ENCODE assay signal across 14 cellular contexts in the genomic region with DNA sequence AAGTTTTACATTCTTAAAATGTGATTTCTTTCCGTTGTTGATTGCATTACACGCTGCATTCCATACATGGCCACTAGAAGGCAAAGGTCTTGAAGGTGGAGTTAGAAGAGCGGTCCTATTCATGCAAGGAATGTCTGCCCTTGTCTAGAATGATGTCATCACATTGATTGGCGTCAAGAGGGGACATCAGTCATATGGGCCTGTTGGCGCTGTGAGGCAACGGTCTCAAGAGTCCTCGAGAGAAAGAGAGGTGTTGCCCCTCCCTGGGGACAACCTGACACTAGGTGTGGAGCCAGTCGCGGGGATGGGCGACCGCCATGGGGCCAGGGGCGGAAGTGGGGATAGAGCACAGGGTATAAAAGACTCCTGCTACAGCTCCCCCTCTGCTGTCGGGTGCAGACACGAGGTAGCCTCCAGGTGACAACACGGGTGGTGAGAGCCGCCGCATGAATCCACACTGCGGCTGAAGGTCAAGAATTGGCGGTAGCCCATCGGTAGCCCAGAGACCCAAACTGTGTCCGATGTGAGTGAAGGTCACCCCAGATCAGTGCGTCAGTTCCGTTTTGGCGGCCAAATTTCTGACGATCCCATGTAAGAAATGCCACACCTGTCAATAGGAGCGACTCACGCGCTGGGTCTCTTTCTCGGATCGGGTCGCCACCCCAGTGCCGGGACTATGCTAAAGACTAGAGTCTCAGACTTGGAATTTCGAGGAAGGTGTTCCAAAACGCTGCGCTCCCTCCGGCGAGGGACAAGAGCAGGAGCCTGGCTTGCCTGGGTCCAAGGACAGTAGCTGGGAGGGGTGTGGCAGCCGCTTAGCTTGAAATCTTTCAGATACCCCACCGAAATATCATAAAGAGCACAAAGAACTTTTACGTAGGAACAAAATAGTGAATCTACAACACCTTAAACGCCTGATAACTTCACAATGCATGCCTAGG.
DNase-seq lines count a peak whose midpoint lies in the region; ATAC-seq, FAIRE-seq and TF ChIP-seq lines count a peak whose summit lies in the region.
"Had no signal": no experiment of that assay in that cellular context is flagged by ENCODE, and none has a peak within 500 bp of the region (broad histone marks: within the 10 kb centered on the region; RNA-seq: fewer than 3 reads in every experiment).

No MANE protein-coding gene starts in this region.

- H3K9me3 ChIP-seq in HepG2 (ENCODE audit: low read length) (no peaks in the 10 kb centered on the region), right lobe of liver (no peaks in the 10 kb centered on the region), iPS DF 6.9 (ENCODE audit: control insufficient read depth, insufficient read depth, low read length) (no peaks in the 10 kb centered on the region)
- H3K9me3 ChIP-seq: ovary had no signal

- ATAC-seq in HepG2: peak; percentile 80
- no peak for ATAC-seq in right lobe of liver
- ATAC-seq in SK-N-SH treated with all-trans-retinoic acid at 6 μM for 48 hours: no peak
- no peak for ATAC-seq in HG02623 (IDR thresholded peaks at IDR 0.05; ENCODE audit: unreplicated experiment)
- ATAC-seq in HG02678 (IDR thresholded peaks at IDR 0.05; ENCODE audit: unreplicated experiment): no peak
- ATAC-seq: left ventricle myocardium superior had no signal

- no peaks in the 10 kb centered on the region for H3K36me3 Mint-ChIP-seq in T-helper 1 cell treated with Interleukin-12 subunit alpha and Interleukin-12 subunit beta and Interleukin-4 antibody, amounts not matched to agents 30 μg/mL and 1 μg/mL, for 36 hours (ENCODE audit: low read depth)

- no peaks in the 10 kb centered on the region for H3K36me3 ChIP-seq in HepG2 (replicated peaks in 1 of 2; ENCODE audit: control insufficient read depth in 1 of 2, insufficient read depth in 2 of 2, low read length in 2 of 2)
- no peaks in the 10 kb centered on the region for H3K36me3 ChIP-seq in right lobe of liver
- H3K36me3 ChIP-seq in iPS DF 6.9 (ENCODE audit: control insufficient read depth, insufficient read depth, low read length): no peaks in the 10 kb centered on the region
- H3K36me3 ChIP-seq: BLaER1, ovary had no signal

- H3K9me3 Mint-ChIP-seq in T-helper 1 cell treated with Interleukin-12 subunit alpha and Interleukin-12 subunit beta and Interleukin-4 antibody, amounts not matched to agents 30 μg/mL and 1 μg/mL, for 36 hours: peaks cover 10% of the 10 kb centered on the region

- H3K4me1 ChIP-seq in HepG2 (ENCODE audit: insufficient read depth, low read length) (peaks cover 14% of the 10 kb centered on the region), right lobe of liver (no peaks in the 10 kb centered on the region), iPS DF 6.9 (ENCODE audit: control insufficient read depth, insufficient read depth, low read length) (no peaks in the 10 kb centered on the region)
- H3K4me1 ChIP-seq: BLaER1 had no signal

- FAIRE-seq in HepG2 (lab: Jason Lieb, UNC): peak; percentile 34

- no peaks in the 10 kb centered on the region for H3K79me2 ChIP-seq in HepG2 (ENCODE audit: insufficient read depth, low read length)

- peak overlapping the region; percentile 29 for H3K27ac Mint-ChIP-seq in T-helper 1 cell treated with Interleukin-12 subunit alpha and Interleukin-12 subunit beta and Interleukin-4 antibody, amounts not matched to agents 30 μg/mL and 1 μg/mL, for 36 hours

- H3K4me2 ChIP-seq in HepG2 (ENCODE audit: low read depth, low read length): peak overlapping the region; percentile 58
- H3K4me2 ChIP-seq: BLaER1 had no signal

- DNase-seq in HepG2 (ENCODE audit: low spot score) (peak; percentile 62), right lobe of liver (no peak), iPS DF 6.9 (ENCODE audit: low read depth, low spot score) (no peak), NCI-H1930 (lab: John Stamatoyannopoulos, UW) (no peak)
- DNase-seq: activated CD4-positive, alpha-beta T cell treated with anti-CD3 and anti-CD28 coated beads, Interleukin-2, amount 50 U/mL, for 48 hours; amygdala; left ventricle myocardium superior; NCI-H524 treated with DMSO at 0.1 percent for 48 hours; ovary had no signal

- WGBS in HepG2 (ENCODE audit: low lambda C conversion rate): 38% methylated on average over 40 of the region's 41 CpGs
- 3% methylated on average over 25 of the region's 41 CpGs for WGBS in right lobe of liver (ENCODE audit: insufficient coverage, low coverage, low lambda C conversion rate, missing lambda C conversion rate)
- WGBS in iPS DF 6.9 (ENCODE audit: insufficient coverage, insufficient read length): no CpG with 5 or more reads among the region's 41 CpGs

- H3K27ac ChIP-seq in HepG2 (ENCODE audit: extremely low read length, insufficient read depth, low read length) (no peak overlapping the region), right lobe of liver (no peak overlapping the region), iPS DF 6.9 (ENCODE audit: low read length) (no peak overlapping the region)
- H3K27ac ChIP-seq: BLaER1, ovary had no signal

- H3K4me3 ChIP-seq in HepG2 (replicated peaks in 1 of 3; ENCODE audit: insufficient read depth in 1 of 3, low read depth in 2 of 3, low read length in 3 of 3): peak overlapping the region in 1 of 3 experiments; percentile 26; a peak in 2 of 6 replicates
- H3K4me3 ChIP-seq in right lobe of liver: no peak overlapping the region
- H3K4me3 ChIP-seq in iPS DF 6.9 (ENCODE audit: low read length): peak overlapping the region; percentile 52; the same call in 1 of the 2 replicates
- H3K4me3 ChIP-seq: BLaER1, ovary had no signal

- intact Hi-C loops in HepG2 (cut with micrococcal nuclease; ENCODE audit: unreplicated experiment): no loop called here
- intact Hi-C loops in right lobe of liver (cut with DNase I): no loop called here

- H3K4me3 Mint-ChIP-seq in T-helper 1 cell treated with Interleukin-12 subunit alpha and Interleukin-12 subunit beta and Interleukin-4 antibody, amounts not matched to agents 30 μg/mL and 1 μg/mL, for 36 hours: peak overlapping the region; percentile 15

- POLR2A ChIA-PET in HepG2 (lab: Yijun Ruan, JAX): no interaction called here

- TF ChIP-seq CTCF in HepG2 (CRISPR knock-in tag; IDR thresholded peaks at IDR 0.05) (peak; percentile 26; the same call in 1 of the 2 replicates), right lobe of liver (IDR thresholded peaks at IDR 0.05) (no peak)

- TF ChIP-seq EP300 in HepG2 (IDR thresholded peaks at IDR 0.05; ENCODE audit: low read depth in 2 of 2, low read length in 2 of 2) (no peak), HepG2 (CRISPR knock-in tag; IDR thresholded peaks at IDR 0.05; ENCODE audit: borderline replicate concordance) (no peak)

- in situ Hi-C loops in HepG2 (cut with HindIII; ENCODE audit: extremely low pct_ligation_motif_present, low pct_unique_long_range_greater_than_20kb): no loop called here

- TF ChIP-seq POLR2A in HepG2 (IDR thresholded peaks at IDR 0.05; ENCODE audit: insufficient read depth in 1 of 2, low read depth in 2 of 2, low read length in 2 of 2) (no peak), right lobe of liver (IDR thresholded peaks at IDR 0.05) (no peak)

- peaks cover 2 to 25% of the 10 kb centered on the region in 2 experiments; a peak in 2 of 5 replicates for H3K27me3 ChIP-seq in HepG2 (ENCODE audit: control insufficient read depth in 1 of 2, insufficient read depth in 2 of 2, low read length in 2 of 2)
- peaks cover 3 to 42% of the 10 kb centered on the region in 2 donors for H3K27me3 ChIP-seq in right lobe of liver
- H3K27me3 ChIP-seq in iPS DF 6.9 (ENCODE audit: control insufficient read depth, insufficient read depth, low read length): no peaks in the 10 kb centered on the region
- H3K27me3 ChIP-seq: BLaER1, ovary had no signal

- H3K27me3 Mint-ChIP-seq in T-helper 1 cell treated with Interleukin-12 subunit alpha and Interleukin-12 subunit beta and Interleukin-4 antibody, amounts not matched to agents 30 μg/mL and 1 μg/mL, for 36 hours (ENCODE audit: low read depth): peaks cover 73% of the 10 kb centered on the region

- CTCF ChIA-PET in HepG2 (lab: Yijun Ruan, JAX; ENCODE audit: low intra/inter-chr PET ratio, low total read pairs): no interaction called here

- no peak overlapping the region for H3K9ac ChIP-seq in HepG2 (ENCODE audit: insufficient read depth, low read depth, low read length)
- H3K9ac ChIP-seq: BLaER1 had no signal

- peaks cover 8% of the 10 kb centered on the region for H3K4me1 Mint-ChIP-seq in T-helper 1 cell treated with Interleukin-12 subunit alpha and Interleukin-12 subunit beta and Interleukin-4 antibody, amounts not matched to agents 30 μg/mL and 1 μg/mL, for 36 hours (ENCODE audit: low read depth)

- no peak for TF ChIP-seq RAD21 in HepG2 (CRISPR knock-in tag; IDR thresholded peaks at IDR 0.05)

- no TSS peak for BruUV-seq in HepG2 (replicated peaks; lab: Mats Ljungman, UMichigan)

- H4K20me1 ChIP-seq in HepG2 (ENCODE audit: insufficient read depth, low read length): no peaks in the 10 kb centered on the region
- H4K20me1 ChIP-seq: BLaER1 had no signal

- H2AFZ ChIP-seq in HepG2 (ENCODE audit: low read length): no peak overlapping the region

TF ChIP-seq in SK-N-SH treated with all-trans-retinoic acid at 6 μM for 48 hours, 23 proteins besides CTCF, POLR2A, EP300 and RAD21 (continues in another document):
- TF ChIP-seq ZNF8 (CRISPR knock-in tag; IDR thresholded peaks at IDR 0.05) (no peak), RARB (CRISPR knock-in tag; IDR thresholded peaks at IDR 0.05) (no peak), ZFP3 (CRISPR knock-in tag; IDR thresholded peaks at IDR 0.05) (no peak), GLIS3 (CRISPR knock-in tag; IDR thresholded peaks at IDR 0.05) (no peak), ARNTL (CRISPR knock-in tag; IDR thresholded peaks at IDR 0.05; ENCODE audit: borderline replicate concordance, low read depth) (no peak), ISL1 (CRISPR knock-in tag; IDR thresholded peaks at IDR 0.05) (no peak), ZNF70 (CRISPR knock-in tag; IDR thresholded peaks at IDR 0.05) (no peak), ESRRG (CRISPR knock-in tag; IDR thresholded peaks at IDR 0.05) (no peak), ZNF565 (CRISPR knock-in tag; conservative IDR thresholded peaks at IDR 0.05; ENCODE audit: low read depth) (no peak), OSR1 (CRISPR knock-in tag; IDR thresholded peaks at IDR 0.05) (no peak), ZFP30 (CRISPR knock-in tag; IDR thresholded peaks at IDR 0.05) (no peak), ZC3H10 (CRISPR knock-in tag; IDR thresholded peaks at IDR 0.05) (no peak)
- TF ChIP-seq, protein P1, sequence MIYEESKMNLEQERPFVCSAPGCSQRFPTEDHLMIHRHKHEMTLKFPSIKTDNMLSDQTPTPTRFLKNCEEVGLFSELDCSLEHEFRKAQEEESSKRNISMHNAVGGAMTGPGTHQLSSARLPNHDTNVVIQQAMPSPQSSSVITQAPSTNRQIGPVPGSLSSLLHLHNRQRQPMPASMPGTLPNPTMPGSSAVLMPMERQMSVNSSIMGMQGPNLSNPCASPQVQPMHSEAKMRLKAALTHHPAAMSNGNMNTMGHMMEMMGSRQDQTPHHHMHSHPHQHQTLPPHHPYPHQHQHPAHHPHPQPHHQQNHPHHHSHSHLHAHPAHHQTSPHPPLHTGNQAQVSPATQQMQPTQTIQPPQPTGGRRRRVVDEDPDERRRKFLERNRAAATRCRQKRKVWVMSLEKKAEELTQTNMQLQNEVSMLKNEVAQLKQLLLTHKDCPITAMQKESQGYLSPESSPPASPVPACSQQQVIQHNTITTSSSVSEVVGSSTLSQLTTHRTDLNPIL (CRISPR knock-in tag; IDR thresholded peaks at IDR 0.05; ENCODE audit: low read depth): no peak
